ENCODE assay signal across 8 cellular contexts in the genomic region with DNA sequence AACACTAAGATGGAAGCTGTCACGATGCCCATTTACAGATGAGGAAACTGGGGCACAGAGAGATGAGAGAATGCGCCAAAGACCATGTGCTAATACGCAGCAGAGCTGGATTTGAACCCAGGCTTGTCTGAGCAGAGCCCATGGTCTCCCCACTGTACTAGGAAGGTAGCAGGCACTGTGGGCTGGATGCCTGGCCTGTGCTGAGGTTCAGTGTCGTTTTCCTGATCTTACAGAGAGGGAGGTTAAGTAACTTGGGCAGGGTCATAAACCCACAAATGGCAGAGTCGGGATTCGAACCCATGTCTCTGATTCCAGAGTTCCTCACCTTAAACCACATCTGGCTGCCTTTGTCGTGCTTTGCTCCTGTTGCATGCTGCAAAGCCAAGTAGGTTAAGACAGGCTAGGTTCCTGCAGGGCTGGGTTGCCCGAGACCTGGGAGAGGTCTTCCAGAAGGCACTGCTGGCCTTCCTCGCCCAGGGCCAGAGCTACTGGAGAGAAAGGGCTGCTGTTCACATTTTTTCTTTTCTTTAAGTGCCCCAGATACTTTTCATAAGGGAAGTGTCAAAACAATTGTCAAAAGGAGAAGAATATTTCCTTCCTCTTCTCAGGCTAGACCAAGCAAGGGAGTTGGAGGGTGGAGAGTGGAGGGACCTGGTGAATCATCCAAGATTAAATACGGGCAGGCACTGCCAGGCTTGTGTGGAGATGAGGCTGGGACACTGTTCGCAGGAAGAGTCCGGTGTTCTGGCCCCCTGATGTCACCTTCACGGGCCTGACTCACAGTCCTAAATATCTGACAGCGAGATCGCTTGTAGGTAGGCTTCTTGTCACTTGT. TPM values are rescaled to one million over a fixed set of nuclear protein-coding genes. Genes with fewer than 3 reads are reported as not detected.
A peak's percentile ranks its signal among the peaks of the same experiment; 100 is the strongest.
DNase-seq lines count a peak whose midpoint lies in the region; ATAC-seq, FAIRE-seq and TF ChIP-seq lines count a peak whose summit lies in the region.

No MANE protein-coding gene starts in this region.

- no peaks in the 10 kb centered on the region for H3K9me3 ChIP-seq in GM12878 (replicated peaks; ENCODE audit: control insufficient read depth, insufficient read depth, low read length)
- no peaks in the 10 kb centered on the region for H3K9me3 ChIP-seq in HepG2 (ENCODE audit: low read length)
- H3K9me3 ChIP-seq in tibial nerve, result no peaks in the 10 kb centered on the region

- no peaks in the 10 kb centered on the region for H3K27me3 ChIP-seq in GM12878 (replicated peaks in 1 of 2; ENCODE audit: control insufficient read depth in 2 of 2, insufficient read depth in 2 of 2, low read length in 1 of 2)
- peaks cover 0 to 8% of the 10 kb centered on the region in 2 experiments; a peak in 2 of 5 replicates for H3K27me3 ChIP-seq in HepG2 (ENCODE audit: control insufficient read depth in 1 of 2, insufficient read depth in 2 of 2, low read length in 2 of 2)
- no peaks in the 10 kb centered on the region for H3K27me3 ChIP-seq in tibial nerve

- peak; percentile 1 for ATAC-seq in GM12878
- ATAC-seq in HepG2, result no peak; the same call in 2 of the 3 replicates
- ATAC-seq in GM18498 (IDR thresholded peaks at IDR 0.05; ENCODE audit: unreplicated experiment), result no peak
- no peak for ATAC-seq in HG03432 (IDR thresholded peaks at IDR 0.05; ENCODE audit: unreplicated experiment)

- DNase-seq in AG08395 (ENCODE audit: low spot score) (peak; percentile 60), KG1 (lab: John Stamatoyannopoulos, UW) (peak; percentile 81), GM12878 (ENCODE audit: low read depth, low spot score) (no peak), HepG2 (ENCODE audit: low spot score) (peak; percentile 61), tibial nerve (ENCODE audit: low spot score in 2 of 2) (no peak), OCI-M2 (lab: John Stamatoyannopoulos, UW; ENCODE audit: unreplicated experiment) (no peak)

- CTCF ChIA-PET in GM12878 (lab: Yijun Ruan, JAX), result interaction anchor here (0.6 to 4.6 kb wide), 3 partner anchors 32 to 134 kb away, joined by 3 to 18 read pairs (median 10); no protein-coding TSS in a partner anchor
- CTCF ChIA-PET in HepG2 (lab: Yijun Ruan, JAX; ENCODE audit: low intra/inter-chr PET ratio, low total read pairs), result no interaction called here

- H3K4me3 ChIP-seq in GM12878 (peak overlapping the region; percentile 61), HepG2 (replicated peaks in 1 of 3; ENCODE audit: insufficient read depth in 1 of 3, low read depth in 2 of 3, low read length in 3 of 3) (peak overlapping the region; percentile 26 to 98 (median 38)), tibial nerve (peak overlapping the region in 2 of 4 donors; percentile 19 to 73)

- BruUV-seq in GM12878 (replicated peaks; lab: Mats Ljungman, UMichigan), result no TSS peak
- no TSS peak for BruUV-seq in HepG2 (replicated peaks; lab: Mats Ljungman, UMichigan)

- H3K36me3 ChIP-seq in GM12878 (ENCODE audit: control insufficient read depth in 2 of 2, insufficient read depth in 2 of 2, low read length in 1 of 2), result no peaks in the 10 kb centered on the region; a peak in 2 of 4 replicates
- peaks cover 0 to 6% of the 10 kb centered on the region in 2 experiments; a peak in 3 of 5 replicates for H3K36me3 ChIP-seq in HepG2 (replicated peaks in 1 of 2; ENCODE audit: control insufficient read depth in 1 of 2, insufficient read depth in 2 of 2, low read length in 2 of 2)
- H3K36me3 ChIP-seq in tibial nerve, result no peaks in the 10 kb centered on the region

- H3K9ac ChIP-seq in GM12878 (ENCODE audit: control insufficient read depth, insufficient read depth, low read length) (peak overlapping the region; percentile 84), HepG2 (ENCODE audit: insufficient read depth, low read depth, low read length) (peak overlapping the region; percentile 44)

- H3K4me2 ChIP-seq in GM12878 (ENCODE audit: control insufficient read depth, insufficient read depth) (peak overlapping the region; percentile 96), HepG2 (ENCODE audit: low read depth, low read length) (peak overlapping the region; percentile 100)

- intact Hi-C loops in GM12878 (cut with micrococcal nuclease; ENCODE audit: unreplicated experiment) (loop anchor here (2.0 kb wide), 1 partner anchor 134 kb away; no protein-coding TSS in a partner anchor), HepG2 (cut with micrococcal nuclease; ENCODE audit: unreplicated experiment) (no loop called here)

- TF ChIP-seq EP300 in GM12878 (IDR thresholded peaks at IDR 0.05; ENCODE audit: borderline replicate concordance in 1 of 2, control insufficient read depth in 1 of 2, low read depth in 2 of 2, low read length in 2 of 2) (no peak), HepG2 (IDR thresholded peaks at IDR 0.05; ENCODE audit: low read depth in 2 of 2, low read length in 2 of 2) (no peak), HepG2 (CRISPR knock-in tag; IDR thresholded peaks at IDR 0.05; ENCODE audit: borderline replicate concordance) (no peak), tibial nerve (IDR thresholded peaks at IDR 0.05) (peak in 1 of 2 donors; percentile 13)

- TF ChIP-seq CTCF in GM12878 (IDR thresholded peaks at IDR 0.05 in 2 of 3, conservative IDR thresholded peaks at IDR 0.05 in 1 of 3; ENCODE audit: control insufficient read depth in 2 of 3, extremely low read depth in 1 of 3, insufficient read depth in 1 of 3, low read depth in 3 of 3, low read length in 3 of 3) (no peak), HepG2 (CRISPR knock-in tag; IDR thresholded peaks at IDR 0.05) (no peak), tibial nerve (IDR thresholded peaks at IDR 0.05) (no peak)

- TF ChIP-seq POLR2A in GM12878 (IDR thresholded peaks at IDR 0.05; ENCODE audit: low read depth, low read length), result no peak
- no peak for TF ChIP-seq POLR2A in HepG2 (IDR thresholded peaks at IDR 0.05; ENCODE audit: insufficient read depth in 1 of 2, low read depth in 2 of 2, low read length in 2 of 2)
- TF ChIP-seq POLR2A in tibial nerve (IDR thresholded peaks at IDR 0.05), result peak in 1 of 2 donors; percentile 22

- POLR2A ChIA-PET in GM12878 (lab: Charles Lee), result interaction anchor here (1.0 to 2.8 kb wide), 4 partner anchors 26 to 64 kb away, joined by 5 to 15 read pairs (median 8); no protein-coding TSS in a partner anchor
- POLR2A ChIA-PET in HepG2 (lab: Yijun Ruan, JAX), result no interaction called here

- peak; percentile 27 for FAIRE-seq in GM12878 (lab: Jason Lieb, UNC)
- FAIRE-seq in HepG2 (lab: Jason Lieb, UNC), result no peak

- SMC1A ChIA-PET in GM12878 (lab: Charles Lee; ENCODE audit: uncharacterized antibody, unreplicated experiment), result interaction anchor here (1.4 to 10.1 kb wide), 5 partner anchors 31 to 127 kb away, joined by 5 to 132 read pairs (median 8); no protein-coding TSS in a partner anchor

- in situ Hi-C loops in GM12878 (cut with MboI), result no loop called here
- in situ Hi-C loops in HepG2 (cut with HindIII; ENCODE audit: extremely low pct_ligation_motif_present, low pct_unique_long_range_greater_than_20kb), result no loop called here

- RAD21 ChIA-PET in GM12878 (lab: Charles Lee; ENCODE audit: unreplicated experiment), result interaction anchor here (1.2 to 3.0 kb wide), 4 partner anchors 26 to 124 kb away, joined by 3 to 17 read pairs (median 8); no protein-coding TSS in a partner anchor

- TF ChIP-seq RAD21 in GM12878 (IDR thresholded peaks at IDR 0.05; ENCODE audit: insufficient read depth, low read depth, low read length) (no peak), HepG2 (CRISPR knock-in tag; IDR thresholded peaks at IDR 0.05) (no peak)

- 8% methylated on average over 15 of the region's 15 CpGs for WGBS in GM12878 (ENCODE audit: insufficient coverage, insufficient replicate concordance, low lambda C conversion rate, missing lambda C conversion rate)
- 56% methylated on average over 15 of the region's 15 CpGs for WGBS in HepG2 (ENCODE audit: low lambda C conversion rate)
- WGBS in tibial nerve, 2 donors, result 36 to 40% methylated on average over 15 of the region's 15 CpGs

- H2AFZ ChIP-seq in GM12878 (ENCODE audit: control insufficient read depth, low read depth, low read length), result no peak overlapping the region
- no peak overlapping the region for H2AFZ ChIP-seq in HepG2 (ENCODE audit: low read length)

- H3K27ac ChIP-seq in GM12878 (ENCODE audit: control insufficient read depth, insufficient read depth), result peak overlapping the region; percentile 88
- peak overlapping the region; percentile 31 for H3K27ac ChIP-seq in HepG2 (ENCODE audit: extremely low read length, insufficient read depth, low read length)
- peak overlapping the region; percentile 82 to 98 (median 92) for H3K27ac ChIP-seq in tibial nerve

- no peaks in the 10 kb centered on the region for H4K20me1 ChIP-seq in GM12878 (ENCODE audit: control insufficient read depth, insufficient read depth)
- peaks cover 41% of the 10 kb centered on the region for H4K20me1 ChIP-seq in HepG2 (ENCODE audit: insufficient read depth, low read length)

- H3K4me1 ChIP-seq in GM12878 (ENCODE audit: control insufficient read depth, insufficient read depth, low read length) (peaks cover 35% of the 10 kb centered on the region), HepG2 (ENCODE audit: insufficient read depth, low read length) (peaks cover 74% of the 10 kb centered on the region), tibial nerve (peaks cover 0 to 79% (median 59%) of the 10 kb centered on the region in 4 donors)

- H3K79me2 ChIP-seq in GM12878 (ENCODE audit: control insufficient read depth, insufficient read depth, low read length) (peaks cover 81% of the 10 kb centered on the region), HepG2 (ENCODE audit: insufficient read depth, low read length) (peaks cover 73% of the 10 kb centered on the region)

RNA-seq across cellular contexts. Expression of a gene that starts 3.2 kb away (rescaled TPM):
- 174 and 184 TPM in 2 replicates for total RNA-seq in GM12878 (2013; cell fraction: nucleolus; rRNA removed)
- 50.0 and 58.0 TPM in 2 replicates for total RNA-seq in GM12878 (2014; rRNA removed)
- 51.8 and 53.8 TPM in 2 replicates for total RNA-seq in GM12878 (2014; rRNA removed; fragmentation: Illumina TruSeq; extraction: Trizol)
- total RNA-seq in GM12878 (2021), result 136 and 142 TPM in 2 replicates
- 62.2 TPM for polyA plus RNA-seq in GM12878 (2011; ENCODE audit: low read depth)
- polyA plus RNA-seq in GM12878 (2011; rRNA removed), result 131 and 161 TPM in 2 replicates
- 171 and 176 TPM in 2 replicates for polyA plus RNA-seq in GM12878 (2011; cell fraction: cytosol; rRNA removed)
- 186 and 192 TPM in 2 replicates for polyA plus RNA-seq in GM12878 (2011; cell fraction: nucleus; rRNA removed)
- 79.3 and 129 TPM in 2 replicates for polyA plus RNA-seq in GM12878 (2012)
- polyA plus RNA-seq in GM12878 (2014; fragmentation: Illumina TruSeq; extraction: Trizol), result 68.6 and 87.1 TPM in 2 replicates
- polyA plus RNA-seq in GM12878 (2014; fragmentation: Nextera tagmentation; extraction: Ambion mirVana), result 10 to 100 TPM; 31.3 to 33.2 TPM
- 91.3 and 96.0 TPM in 2 replicates for polyA plus RNA-seq in GM12878 (2014; rRNA removed)
- polyA plus RNA-seq in GM12878 (2016; fragmentation: Nextera tagmentation; extraction: Ambion mirVana), result 100 to 1,000 TPM in 1 of 2 experiments, 10 to 100 TPM in 1; 97.0 to 104 TPM
- 210 and 248 TPM in 2 replicates for polyA minus RNA-seq in GM12878 (2011; rRNA and poly(A)+ RNA removed)
- 53.5 and 58.5 TPM in 2 replicates for polyA minus RNA-seq in GM12878 (2011; cell fraction: cytosol; rRNA and poly(A)+ RNA removed)
- polyA minus RNA-seq in GM12878 (2011; cell fraction: nucleus; rRNA and poly(A)+ RNA removed), result 60.7 and 78.1 TPM in 2 replicates
- 30.4 and 44.7 TPM in 2 replicates for total RNA-seq in HepG2 (2016; rRNA removed; fragmentation: Illumina TruSeq; extraction: Trizol)
- 24.6 and 26.3 TPM in 2 replicates for total RNA-seq in HepG2 (2016; cell fraction: cytosol; rRNA removed; fragmentation: Illumina TruSeq; extraction: Trizol; ENCODE audit: low read depth)
- total RNA-seq in HepG2 (2016; cell fraction: insoluble cytoplasmic fraction; rRNA removed; fragmentation: Illumina TruSeq; extraction: Trizol), result 33.2 and 37.5 TPM in 2 replicates
- 49.4 and 52.7 TPM in 2 replicates for total RNA-seq in HepG2 (2016; cell fraction: membrane; rRNA removed; fragmentation: Illumina TruSeq; extraction: Trizol)
- 18.1 and 19.8 TPM in 2 replicates for total RNA-seq in HepG2 (2016; cell fraction: nucleus; rRNA removed; fragmentation: Illumina TruSeq; extraction: Trizol)
- 119 and 127 TPM in 2 replicates for polyA plus RNA-seq in HepG2 (2011; rRNA removed)
- 131 and 138 TPM in 2 replicates for polyA plus RNA-seq in HepG2 (2011; cell fraction: cytosol; rRNA removed)
- 94.1 and 101 TPM in 2 replicates for polyA plus RNA-seq in HepG2 (2011; cell fraction: nucleus; rRNA removed)
- polyA plus RNA-seq in HepG2 (2012), result 75.9 and 86.0 TPM in 2 replicates
- polyA plus RNA-seq in HepG2 (2016; cell fraction: cytosol; fragmentation: Illumina TruSeq; extraction: Trizol; ENCODE audit: low read depth), result 55.6 and 62.7 TPM in 2 replicates
- polyA plus RNA-seq in HepG2 (2016; cell fraction: insoluble cytoplasmic fraction; fragmentation: Illumina TruSeq; extraction: Trizol; ENCODE audit: low read depth), result 71.0 and 74.4 TPM in 2 replicates
- polyA plus RNA-seq in HepG2 (2016; cell fraction: membrane; fragmentation: Illumina TruSeq; extraction: Trizol; ENCODE audit: low read depth), result 68.1 and 79.5 TPM in 2 replicates
- 41.9 and 42.8 TPM in 2 replicates for polyA plus RNA-seq in HepG2 (2016; cell fraction: nucleus; fragmentation: Illumina TruSeq; extraction: Trizol; ENCODE audit: insufficient read depth, low read depth)
- polyA minus RNA-seq in HepG2 (2011; rRNA and poly(A)+ RNA removed; ENCODE audit: low replicate concordance), result 13.4 and 281 TPM in 2 replicates
- polyA minus RNA-seq in HepG2 (2011; cell fraction: cytosol; rRNA and poly(A)+ RNA removed), result 74.6 and 87.4 TPM in 2 replicates
- 49.3 and 50.8 TPM in 2 replicates for polyA minus RNA-seq in HepG2 (2011; cell fraction: nucleus; rRNA and poly(A)+ RNA removed)
- 10 to 100 TPM; 25.3 to 53.1 (median 43.3) TPM for total RNA-seq in tibial nerve

Comparison
In these comparisons a context has a peak if more than half of its experiments do, and no peak if none do; other contexts are left out.
1. DNase-seq: peak in AG08395 (single experiment), KG1 (single experiment) and HepG2 (single experiment); none in GM12878 (single experiment), tibial nerve (0 of 2) and OCI-M2 (single experiment).
2. H3K27ac ChIP-seq: peak in every context shown above with its lines; median percentile 92 in tibial nerve; 88 in GM12878; 31 in HepG2.